In genomic region chr9:131609116-131609830, GRCh38 we compare ENCODE assay signal across 1 cellular context.
TF ChIP-seq lines count a peak whose summit lies in the region.

No MANE protein-coding gene starts in this region.

TF ChIP-seq in IMR-90, 13 proteins besides CTCF, POLR2A, EP300 and RAD21 (continued from another document):
- 0 out of 2 replicates have a peak, but pooled peaks have one; percentile 17 for TF ChIP-seq BHLHE40 (IDR thresholded peaks at IDR 0.05; ENCODE audit: low read depth, low read length)
TF ChIP-seq in IMR-90: peak in this region for 2.
